In genomic region chr9:120439147-120439546, GRCh38 we compare ENCODE assay signal across 9 cellular contexts.
A peak's percentile ranks its signal among the peaks of the same experiment; 100 is the strongest.
DNase-seq lines count a peak whose midpoint lies in the region; ATAC-seq and TF ChIP-seq lines count a peak whose summit lies in the region.
"Had no signal": no experiment of that assay in that cellular context is flagged by ENCODE, and none has a peak within 500 bp of the region (broad histone marks: within the 10 kb centered on the region; RNA-seq: fewer than 3 reads in every experiment).

No MANE protein-coding gene starts in this region.

- H3K9me3 Mint-ChIP-seq in brain: no peaks in the 10 kb centered on the region
- H3K9me3 Mint-ChIP-seq: dendritic cell treated with granulocyte-macrophage colony-stimulating factor and Interleukin-4, amounts not matched to agents 40 ng/mL and 50 ng/mL, for 4 days had no signal

- TF ChIP-seq POLR2A in NB4 (IDR thresholded peaks at IDR 0.05; ENCODE audit: extremely low read depth, insufficient read length): no peak

- H3K4me3 ChIP-seq in NB4 (ENCODE audit: low read depth, low read length): no peak overlapping the region
- H3K4me3 ChIP-seq in neutrophil (ENCODE audit: low read depth in 1 of 2, low read length in 1 of 2): no peak overlapping the region
- no peak overlapping the region for H3K4me3 ChIP-seq in left lung

- CTCF ChIA-PET in GM10248 (lab: Yijun Ruan, JAX): interaction anchor here (0.8 to 3.3 kb wide), 5 partner anchors 12 to 43 kb away, joined by 3 to 16 read pairs (median 9); no protein-coding TSS in a partner anchor

- H3K4me3 Mint-ChIP-seq in brain: no peak overlapping the region
- H3K4me3 Mint-ChIP-seq: dendritic cell treated with granulocyte-macrophage colony-stimulating factor and Interleukin-4, amounts not matched to agents 40 ng/mL and 50 ng/mL, for 4 days had no signal

- TF ChIP-seq CTCF in 22Rv1 (IDR thresholded peaks at IDR 0.05) (peak; percentile 52), GM10248 (IDR thresholded peaks at IDR 0.05; ENCODE audit: control extremely low read depth, extremely low read depth, low read depth, missing control alignments) (peak; percentile 19), NB4 (IDR thresholded peaks at IDR 0.05; ENCODE audit: low read depth, low read length) (peak; percentile 63), brain (conservative IDR thresholded peaks at IDR 0.05) (peak; percentile 24 to 53), neutrophil (IDR thresholded peaks at IDR 0.05) (no peak), left lung (IDR thresholded peaks at IDR 0.05) (peak in 1 of 2 donors; percentile 45)

- H3K27me3 Mint-ChIP-seq in brain: peaks cover 4% of the 10 kb centered on the region
- H3K27me3 Mint-ChIP-seq: dendritic cell treated with granulocyte-macrophage colony-stimulating factor and Interleukin-4, amounts not matched to agents 40 ng/mL and 50 ng/mL, for 4 days had no signal

- DNase-seq in GM10248 (ENCODE audit: extremely low spot score) (no peak), NB4 (ENCODE audit: low read depth) (peak; percentile 49), left lung (no peak)

- H3K27ac ChIP-seq in 22Rv1: no peak overlapping the region
- H3K27ac ChIP-seq in neutrophil: peak overlapping the region; percentile 80
- no peak overlapping the region for H3K27ac ChIP-seq in left lung

- POLR2A ChIA-PET in GM10248 (lab: Yijun Ruan, JAX): no interaction called here

- intact Hi-C loops in left lung (cut with DNase I): no loop called here

- H3K9me3 ChIP-seq in neutrophil (no peaks in the 10 kb centered on the region), left lung (no peaks in the 10 kb centered on the region)

- H3K4me1 ChIP-seq in neutrophil (ENCODE audit: control insufficient read depth in 1 of 2, insufficient read depth in 1 of 2, low read depth in 1 of 2, low read length in 1 of 2) (peaks cover 33 to 58% of the 10 kb centered on the region in 2 experiments), left lung (peaks cover 10 to 67% of the 10 kb centered on the region in 2 donors)

- H3K36me3 ChIP-seq in neutrophil: peaks cover 23% of the 10 kb centered on the region
- peaks cover 0 to 40% of the 10 kb centered on the region in 2 donors for H3K36me3 ChIP-seq in left lung

- H3K4me1 Mint-ChIP-seq in brain: peaks cover 12% of the 10 kb centered on the region

- ATAC-seq in GM21737 (IDR thresholded peaks at IDR 0.05; ENCODE audit: unreplicated experiment) (no peak), GM18502 (IDR thresholded peaks at IDR 0.05; ENCODE audit: poor library complexity, unreplicated experiment) (no peak), left lung (no peak)

- H3K27me3 ChIP-seq in neutrophil (no peaks in the 10 kb centered on the region), left lung (no peaks in the 10 kb centered on the region)

- peaks cover 75% of the 10 kb centered on the region for H3K36me3 Mint-ChIP-seq in brain

- peak overlapping the region in 1 of 5 experiments; percentile 52 for H3K27ac Mint-ChIP-seq in brain
- H3K27ac Mint-ChIP-seq: dendritic cell treated with granulocyte-macrophage colony-stimulating factor and Interleukin-4, amounts not matched to agents 40 ng/mL and 50 ng/mL, for 4 days had no signal
